Comparison of ENCODE assay signal across 1 cellular context in the genomic region with DNA sequence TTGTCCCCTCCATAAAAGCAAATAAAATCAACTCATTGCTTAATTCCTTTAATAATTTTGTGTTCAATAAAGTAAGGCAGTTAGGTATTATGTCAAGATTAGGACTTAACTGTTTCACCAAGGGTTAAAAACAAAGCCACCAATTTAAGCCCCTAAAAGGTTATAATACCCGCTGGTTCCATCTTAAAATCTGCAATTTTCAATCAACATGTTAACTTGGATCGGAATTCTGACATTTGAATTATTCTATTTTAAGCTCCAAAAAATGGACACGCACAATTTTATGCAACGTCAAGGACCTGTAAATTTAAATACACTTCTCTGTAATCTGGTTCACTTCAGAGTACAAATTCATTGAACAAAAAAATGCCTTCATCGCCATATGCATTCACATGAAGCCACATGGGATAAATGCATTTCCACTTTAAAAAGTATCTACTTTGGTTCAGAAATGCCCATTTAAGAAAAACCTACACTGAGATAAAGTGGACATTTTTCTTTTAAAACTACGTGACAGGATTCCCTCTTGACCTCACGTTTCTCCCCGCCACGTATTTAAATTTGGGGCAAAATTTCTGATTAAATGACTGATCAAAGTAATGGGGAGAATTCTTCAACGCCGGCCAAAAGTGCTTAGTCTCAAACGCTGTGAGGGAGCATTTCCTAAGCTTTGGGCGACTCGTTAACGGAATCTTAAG.
TF ChIP-seq lines count a peak whose summit lies in the region.

No MANE protein-coding gene starts in this region.

TF ChIP-seq in K562, 482 proteins besides CTCF, POLR2A, EP300 and RAD21 (continued from another document):
- TF ChIP-seq, protein P1, sequence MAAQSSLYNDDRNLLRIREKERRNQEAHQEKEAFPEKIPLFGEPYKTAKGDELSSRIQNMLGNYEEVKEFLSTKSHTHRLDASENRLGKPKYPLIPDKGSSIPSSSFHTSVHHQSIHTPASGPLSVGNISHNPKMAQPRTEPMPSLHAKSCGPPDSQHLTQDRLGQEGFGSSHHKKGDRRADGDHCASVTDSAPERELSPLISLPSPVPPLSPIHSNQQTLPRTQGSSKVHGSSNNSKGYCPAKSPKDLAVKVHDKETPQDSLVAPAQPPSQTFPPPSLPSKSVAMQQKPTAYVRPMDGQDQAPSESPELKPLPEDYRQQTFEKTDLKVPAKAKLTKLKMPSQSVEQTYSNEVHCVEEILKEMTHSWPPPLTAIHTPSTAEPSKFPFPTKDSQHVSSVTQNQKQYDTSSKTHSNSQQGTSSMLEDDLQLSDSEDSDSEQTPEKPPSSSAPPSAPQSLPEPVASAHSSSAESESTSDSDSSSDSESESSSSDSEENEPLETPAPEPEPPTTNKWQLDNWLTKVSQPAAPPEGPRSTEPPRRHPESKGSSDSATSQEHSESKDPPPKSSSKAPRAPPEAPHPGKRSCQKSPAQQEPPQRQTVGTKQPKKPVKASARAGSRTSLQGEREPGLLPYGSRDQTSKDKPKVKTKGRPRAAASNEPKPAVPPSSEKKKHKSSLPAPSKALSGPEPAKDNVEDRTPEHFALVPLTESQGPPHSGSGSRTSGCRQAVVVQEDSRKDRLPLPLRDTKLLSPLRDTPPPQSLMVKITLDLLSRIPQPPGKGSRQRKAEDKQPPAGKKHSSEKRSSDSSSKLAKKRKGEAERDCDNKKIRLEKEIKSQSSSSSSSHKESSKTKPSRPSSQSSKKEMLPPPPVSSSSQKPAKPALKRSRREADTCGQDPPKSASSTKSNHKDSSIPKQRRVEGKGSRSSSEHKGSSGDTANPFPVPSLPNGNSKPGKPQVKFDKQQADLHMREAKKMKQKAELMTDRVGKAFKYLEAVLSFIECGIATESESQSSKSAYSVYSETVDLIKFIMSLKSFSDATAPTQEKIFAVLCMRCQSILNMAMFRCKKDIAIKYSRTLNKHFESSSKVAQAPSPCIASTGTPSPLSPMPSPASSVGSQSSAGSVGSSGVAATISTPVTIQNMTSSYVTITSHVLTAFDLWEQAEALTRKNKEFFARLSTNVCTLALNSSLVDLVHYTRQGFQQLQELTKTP (IDR thresholded peaks at IDR 0.05; ENCODE audit: low read depth in 1 of 2, partially characterized antibody in 2 of 2), result peak in 1 of 2 experiments; percentile 86
- TF ChIP-seq, protein P2, sequence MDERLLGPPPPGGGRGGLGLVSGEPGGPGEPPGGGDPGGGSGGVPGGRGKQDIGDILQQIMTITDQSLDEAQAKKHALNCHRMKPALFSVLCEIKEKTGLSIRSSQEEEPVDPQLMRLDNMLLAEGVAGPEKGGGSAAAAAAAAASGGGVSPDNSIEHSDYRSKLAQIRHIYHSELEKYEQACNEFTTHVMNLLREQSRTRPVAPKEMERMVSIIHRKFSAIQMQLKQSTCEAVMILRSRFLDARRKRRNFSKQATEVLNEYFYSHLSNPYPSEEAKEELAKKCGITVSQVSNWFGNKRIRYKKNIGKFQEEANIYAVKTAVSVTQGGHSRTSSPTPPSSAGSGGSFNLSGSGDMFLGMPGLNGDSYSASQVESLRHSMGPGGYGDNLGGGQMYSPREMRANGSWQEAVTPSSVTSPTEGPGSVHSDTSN (CRISPR knock-in tag; IDR thresholded peaks at IDR 0.05; ENCODE audit: low read depth), result no peak
- TF ChIP-seq, protein P2 (tag; conservative IDR thresholded peaks at IDR 0.05; ENCODE audit: low read depth), result 0 out of 2 replicates have a peak, but pooled peaks have one; percentile 2
- TF ChIP-seq BHLHE40 (IDR thresholded peaks at IDR 0.05; ENCODE audit: low read length) (peak; percentile 22; the same call in 1 of the 2 replicates), ZNF695 (CRISPR knock-in tag; IDR thresholded peaks at IDR 0.05) (no peak), ZBTB7A (IDR thresholded peaks at IDR 0.05; ENCODE audit: borderline replicate concordance, control insufficient read depth, low read depth, low read length) (no peak), DMBX1 (CRISPR knock-in tag; IDR thresholded peaks at IDR 0.05; ENCODE audit: borderline replicate concordance) (no peak), ZNF584 (CRISPR knock-in tag; IDR thresholded peaks at IDR 0.05; ENCODE audit: low read depth) (0 out of 2 replicates have a peak, but pooled peaks have one; percentile 54)
